Comparison of ENCODE assay signal across 8 cellular contexts in the genomic region with DNA sequence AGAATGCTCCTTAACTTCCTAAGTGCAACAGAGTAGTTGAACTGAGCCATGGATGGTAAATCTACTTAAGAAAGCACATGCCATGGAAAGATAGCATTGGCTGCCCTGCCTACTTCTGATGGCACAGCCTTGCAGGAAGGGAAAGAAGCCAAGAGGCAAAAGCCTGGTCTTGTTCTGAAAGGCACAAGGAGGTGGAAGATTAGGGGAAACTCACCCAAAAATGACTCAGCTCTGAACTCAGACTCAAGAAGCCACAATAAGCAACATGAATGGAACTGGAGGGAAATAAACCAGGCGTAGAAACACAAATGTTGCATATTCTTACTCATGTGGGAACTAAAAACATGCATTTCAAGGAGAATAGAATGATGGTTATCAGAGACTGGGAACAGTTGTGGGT. TPM values are rescaled to one million over a fixed set of nuclear protein-coding genes. Genes with fewer than 3 reads are reported as not detected.
A peak's percentile ranks its signal among the peaks of the same experiment; 100 is the strongest.
DNase-seq lines count a peak whose midpoint lies in the region; ATAC-seq and TF ChIP-seq lines count a peak whose summit lies in the region.
"Had no signal": no experiment of that assay in that cellular context is flagged by ENCODE, and none has a peak within 500 bp of the region (broad histone marks: within the 10 kb centered on the region; RNA-seq: fewer than 3 reads in every experiment).

No MANE protein-coding gene starts in this region.

- peaks cover 14% of the 10 kb centered on the region for H3K9me3 Mint-ChIP-seq in WTC11

- no peak overlapping the region for H3K27ac Mint-ChIP-seq in WTC11

- H3K4me3 Mint-ChIP-seq in WTC11, result no peak overlapping the region

- CTCF ChIA-PET in WTC11 (lab: Charles Lee), result no interaction called here

- no peaks in the 10 kb centered on the region for H3K36me3 ChIP-seq in left lung

- H3K27me3 ChIP-seq in left lung, result no peaks in the 10 kb centered on the region

- intact Hi-C loops in left lung (cut with DNase I), result no loop called here

- POLR2A ChIA-PET in WTC11 (lab: Charles Lee), result no interaction called here

- peak overlapping the region in 1 of 2 donors; percentile 53 for H3K27ac ChIP-seq in left lung

- H3K9me3 ChIP-seq in left lung, result no peaks in the 10 kb centered on the region

- ATAC-seq in GM18858 (IDR thresholded peaks at IDR 0.05; ENCODE audit: unreplicated experiment) (peak; percentile 53), GM21529 (IDR thresholded peaks at IDR 0.05; ENCODE audit: unreplicated experiment) (peak; percentile 54), HG03457 (IDR thresholded peaks at IDR 0.05; ENCODE audit: unreplicated experiment) (peak; percentile 54), left lung (peak; percentile 42), WTC11 (no peak)

- H3K4me1 ChIP-seq in left lung, result no peaks in the 10 kb centered on the region

- H3K4me1 Mint-ChIP-seq in WTC11, result peaks cover 1% of the 10 kb centered on the region

- TF ChIP-seq CTCF in left lung (IDR thresholded peaks at IDR 0.05), result no peak
- TF ChIP-seq CTCF in WTC11 (IDR thresholded peaks at IDR 0.05), result no peak

- H3K27me3 Mint-ChIP-seq in WTC11 (ENCODE audit: low read depth), result peaks cover 7% of the 10 kb centered on the region; the same call in 1 of the 2 replicates

- DNase-seq in left lung, result no peak
- DNase-seq in WTC11 (ENCODE audit: low spot score), result no peak
- no peak for DNase-seq in 8988T
- DNase-seq in occipital lobe (lab: John Stamatoyannopoulos, UW), result no peak
- DNase-seq: NCI-H774 had no signal

- peaks cover 6% of the 10 kb centered on the region for H3K36me3 Mint-ChIP-seq in WTC11

- no peak overlapping the region for H3K4me3 ChIP-seq in left lung

TF ChIP-seq in WTC11, 78 proteins besides CTCF, POLR2A, EP300 and RAD21:
- TF ChIP-seq FOXK1 (CRISPR knock-in tag; IDR thresholded peaks at IDR 0.05), result no peak
- no peak for TF ChIP-seq ZNF423 (CRISPR knock-in tag; IDR thresholded peaks at IDR 0.05)
- no peak for TF ChIP-seq JAZF1 (CRISPR knock-in tag; IDR thresholded peaks at IDR 0.05)
- TF ChIP-seq ERG (CRISPR knock-in tag; IDR thresholded peaks at IDR 0.05), result no peak
- TF ChIP-seq GTF2I (CRISPR knock-in tag; conservative IDR thresholded peaks at IDR 0.05), result no peak
- TF ChIP-seq CREB1 (CRISPR knock-in tag; IDR thresholded peaks at IDR 0.05), result no peak
- TF ChIP-seq, protein P1, sequence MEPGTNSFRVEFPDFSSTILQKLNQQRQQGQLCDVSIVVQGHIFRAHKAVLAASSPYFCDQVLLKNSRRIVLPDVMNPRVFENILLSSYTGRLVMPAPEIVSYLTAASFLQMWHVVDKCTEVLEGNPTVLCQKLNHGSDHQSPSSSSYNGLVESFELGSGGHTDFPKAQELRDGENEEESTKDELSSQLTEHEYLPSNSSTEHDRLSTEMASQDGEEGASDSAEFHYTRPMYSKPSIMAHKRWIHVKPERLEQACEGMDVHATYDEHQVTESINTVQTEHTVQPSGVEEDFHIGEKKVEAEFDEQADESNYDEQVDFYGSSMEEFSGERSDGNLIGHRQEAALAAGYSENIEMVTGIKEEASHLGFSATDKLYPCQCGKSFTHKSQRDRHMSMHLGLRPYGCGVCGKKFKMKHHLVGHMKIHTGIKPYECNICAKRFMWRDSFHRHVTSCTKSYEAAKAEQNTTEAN (CRISPR knock-in tag; IDR thresholded peaks at IDR 0.05), result no peak
- TF ChIP-seq TEAD4 (CRISPR knock-in tag; IDR thresholded peaks at IDR 0.05), result no peak
- no peak for TF ChIP-seq NR1H2 (CRISPR knock-in tag; IDR thresholded peaks at IDR 0.05)
- no peak for TF ChIP-seq ZNF396 (CRISPR knock-in tag; IDR thresholded peaks at IDR 0.05; ENCODE audit: borderline replicate concordance)
- TF ChIP-seq MXD4 (CRISPR knock-in tag; IDR thresholded peaks at IDR 0.05; ENCODE audit: borderline replicate concordance), result no peak
- TF ChIP-seq, protein P2, sequence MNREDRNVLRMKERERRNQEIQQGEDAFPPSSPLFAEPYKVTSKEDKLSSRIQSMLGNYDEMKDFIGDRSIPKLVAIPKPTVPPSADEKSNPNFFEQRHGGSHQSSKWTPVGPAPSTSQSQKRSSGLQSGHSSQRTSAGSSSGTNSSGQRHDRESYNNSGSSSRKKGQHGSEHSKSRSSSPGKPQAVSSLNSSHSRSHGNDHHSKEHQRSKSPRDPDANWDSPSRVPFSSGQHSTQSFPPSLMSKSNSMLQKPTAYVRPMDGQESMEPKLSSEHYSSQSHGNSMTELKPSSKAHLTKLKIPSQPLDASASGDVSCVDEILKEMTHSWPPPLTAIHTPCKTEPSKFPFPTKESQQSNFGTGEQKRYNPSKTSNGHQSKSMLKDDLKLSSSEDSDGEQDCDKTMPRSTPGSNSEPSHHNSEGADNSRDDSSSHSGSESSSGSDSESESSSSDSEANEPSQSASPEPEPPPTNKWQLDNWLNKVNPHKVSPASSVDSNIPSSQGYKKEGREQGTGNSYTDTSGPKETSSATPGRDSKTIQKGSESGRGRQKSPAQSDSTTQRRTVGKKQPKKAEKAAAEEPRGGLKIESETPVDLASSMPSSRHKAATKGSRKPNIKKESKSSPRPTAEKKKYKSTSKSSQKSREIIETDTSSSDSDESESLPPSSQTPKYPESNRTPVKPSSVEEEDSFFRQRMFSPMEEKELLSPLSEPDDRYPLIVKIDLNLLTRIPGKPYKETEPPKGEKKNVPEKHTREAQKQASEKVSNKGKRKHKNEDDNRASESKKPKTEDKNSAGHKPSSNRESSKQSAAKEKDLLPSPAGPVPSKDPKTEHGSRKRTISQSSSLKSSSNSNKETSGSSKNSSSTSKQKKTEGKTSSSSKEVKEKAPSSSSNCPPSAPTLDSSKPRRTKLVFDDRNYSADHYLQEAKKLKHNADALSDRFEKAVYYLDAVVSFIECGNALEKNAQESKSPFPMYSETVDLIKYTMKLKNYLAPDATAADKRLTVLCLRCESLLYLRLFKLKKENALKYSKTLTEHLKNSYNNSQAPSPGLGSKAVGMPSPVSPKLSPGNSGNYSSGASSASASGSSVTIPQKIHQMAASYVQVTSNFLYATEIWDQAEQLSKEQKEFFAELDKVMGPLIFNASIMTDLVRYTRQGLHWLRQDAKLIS (CRISPR knock-in tag; IDR thresholded peaks at IDR 0.05; ENCODE audit: borderline replicate concordance), result no peak
TF ChIP-seq in WTC11: peak in this region for 0.

RNA-seq across cellular contexts. Expression of gene ALOX5, which starts 20.8 kb away (rescaled TPM):
- total RNA-seq in left lung (100 to 1,000 TPM in 1 of 2 donors, 10 to 100 TPM in 1; 52.3 to 145 TPM), WTC11 (2021) (3.4 to 4.9 TPM (median 4.4 TPM) in 3 replicates), occipital lobe (0.62 TPM)

RNA-seq across cellular contexts. Expression of gene OR13A1, which starts 37.8 kb away (rescaled TPM):
- total RNA-seq in left lung, result not detected
- total RNA-seq in WTC11 (2021), result 0.14 to 0.16 TPM (median 0.15 TPM) in 3 replicates
- total RNA-seq in occipital lobe, result not detected
